In genomic region chr6:99246602-99247001, GRCh38 we compare ENCODE assay signal across 7 cellular contexts.
"Had no signal": no experiment of that assay in that cellular context is flagged by ENCODE, and none has a peak within 500 bp of the region (broad histone marks: within the 10 kb centered on the region; RNA-seq: fewer than 3 reads in every experiment).

No MANE protein-coding gene starts in this region.

- H3K4me2 ChIP-seq: KMS-11 had no signal

- ATAC-seq: HepG2 had no signal

- DNase-seq: IMR-90, KBM-7, KG1 had no signal

- FAIRE-seq: HepG2, HTR-8/SVneo had no signal

- H3K9ac ChIP-seq: KMS-11 had no signal

- H3K27ac ChIP-seq: HL-60, KMS-11 had no signal
